18 cellular contexts compared by ENCODE assay signal in the genomic region with DNA sequence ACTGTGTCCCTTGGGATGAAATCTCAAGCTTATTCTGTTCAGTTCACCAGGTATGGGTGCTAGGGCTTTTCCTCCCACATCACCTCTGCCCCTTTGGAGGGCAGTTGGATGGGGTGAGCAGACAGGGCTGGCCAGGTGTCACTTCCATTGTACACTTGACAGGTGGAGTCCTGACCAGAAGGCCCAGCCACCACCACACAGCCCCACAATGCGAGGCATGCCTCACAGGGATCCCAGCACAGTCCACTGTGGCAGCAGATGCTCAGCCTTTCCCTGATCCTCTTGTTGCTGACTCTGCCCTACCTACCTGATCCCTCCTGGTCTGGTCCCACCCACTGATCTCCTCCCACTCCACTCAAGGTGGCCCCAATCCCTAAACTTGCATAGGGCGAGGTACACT.
"Had no signal": no experiment of that assay in that cellular context is flagged by ENCODE, and none has a peak within 500 bp of the region (broad histone marks: within the 10 kb centered on the region; RNA-seq: fewer than 3 reads in every experiment).

No MANE protein-coding gene starts in this region.

- DNase-seq: cortex of kidney; effector CD8-positive, alpha-beta T cell; foreskin melanocyte; heart left ventricle; immature natural killer cell; left lung; lower lobe of right lung; naive thymus-derived CD4-positive, alpha-beta T cell; nephron progenitor cell; stimulated activated CD4-positive, alpha-beta T cell treated with anti-CD3 and anti-CD28 coated beads, Interleukin-2, amount 100 ng/mL, for 48 hours; stimulated activated naive CD4-positive, alpha-beta T cell treated with Interleukin-2 at 50 U/mL for 16 hours; thyroid gland; upper lobe of left lung had no signal

- ATAC-seq: heart left ventricle; left lung; lower lobe of right lung; naive thymus-derived CD4-positive, alpha-beta T cell had no signal

- H3K27me3 ChIP-seq: dorsolateral prefrontal cortex, heart left ventricle, left lung, neutrophil, right atrium auricular region, thyroid gland, upper lobe of left lung, vagina had no signal

- H3K36me3 ChIP-seq: heart left ventricle, left lung, lower lobe of right lung, neutrophil, right atrium auricular region, thyroid gland, upper lobe of left lung, vagina had no signal

- H3K4me3 ChIP-seq: dorsolateral prefrontal cortex, heart left ventricle, left lung, lower lobe of right lung, right atrium auricular region, smooth muscle cell, thyroid gland, upper lobe of left lung, vagina had no signal

- H3K9me3 ChIP-seq: heart left ventricle, left lung, lower lobe of right lung, neutrophil, right atrium auricular region, thyroid gland, upper lobe of left lung, vagina had no signal

- H3K27ac ChIP-seq: left lung, lower lobe of right lung, neutrophil, thyroid gland, upper lobe of left lung, vagina had no signal
